Comparison of ENCODE assay signal across 9 cellular contexts in the genomic region with DNA sequence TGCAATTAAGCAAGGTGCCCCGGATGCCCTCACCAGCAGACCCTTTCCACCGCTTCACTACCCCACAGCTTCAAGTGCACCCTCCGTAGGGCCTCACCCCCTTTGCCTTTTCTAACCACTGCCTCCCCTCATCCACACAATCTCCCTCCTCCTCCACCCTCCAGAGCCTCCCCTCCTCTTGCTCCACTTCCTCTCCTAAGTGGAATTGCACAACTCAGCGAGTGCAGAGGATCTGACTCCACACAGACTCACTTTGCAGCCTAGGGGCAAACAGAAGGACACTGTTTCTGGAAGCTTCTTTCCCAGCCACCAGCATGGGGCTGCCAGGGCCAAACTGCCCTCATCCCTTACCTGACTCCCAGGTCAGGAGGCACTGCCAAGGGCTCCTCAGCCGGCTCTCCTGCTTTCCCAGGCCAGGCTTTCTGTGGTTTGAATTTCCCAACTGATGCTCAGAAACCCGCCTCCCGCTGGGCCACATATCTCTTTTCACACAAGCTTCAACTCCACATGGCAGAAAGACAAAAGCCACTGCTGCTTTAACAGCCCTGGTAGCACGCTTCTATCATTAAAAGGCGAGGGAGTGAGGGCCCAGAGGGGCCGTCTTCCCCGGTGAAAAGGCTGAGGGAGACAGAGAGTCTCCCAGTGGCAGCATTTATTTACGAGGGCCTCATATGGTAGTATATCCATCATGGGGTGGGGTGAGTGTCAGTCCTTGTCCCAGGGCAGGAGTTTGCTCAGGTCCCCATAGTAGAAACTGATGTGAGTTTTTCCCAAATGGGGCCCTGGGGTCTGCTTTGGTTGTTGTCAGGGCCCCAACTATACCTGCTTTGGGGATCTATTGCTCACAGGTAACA.
DNase-seq lines count a peak whose midpoint lies in the region; ATAC-seq and TF ChIP-seq lines count a peak whose summit lies in the region.
"Had no signal": no experiment of that assay in that cellular context is flagged by ENCODE, and none has a peak within 500 bp of the region (broad histone marks: within the 10 kb centered on the region; RNA-seq: fewer than 3 reads in every experiment).

No MANE protein-coding gene starts in this region.

- peaks cover 13% of the 10 kb centered on the region for H3K4me1 Mint-ChIP-seq in activated naive CD8-positive, alpha-beta T cell treated with anti-CD3 and anti-CD28 coated beads for 36 hours
- peaks cover 9% of the 10 kb centered on the region for H3K4me1 Mint-ChIP-seq in activated CD4-positive, alpha-beta memory T cell treated with anti-CD3 and anti-CD28 coated beads for 36 hours (ENCODE audit: low read depth)

- H3K36me3 Mint-ChIP-seq in activated naive CD8-positive, alpha-beta T cell treated with anti-CD3 and anti-CD28 coated beads for 36 hours, result no peaks in the 10 kb centered on the region
- no peaks in the 10 kb centered on the region for H3K36me3 Mint-ChIP-seq in activated CD4-positive, alpha-beta memory T cell treated with anti-CD3 and anti-CD28 coated beads for 36 hours

- peak; percentile 58 for ATAC-seq in left ventricle myocardium superior
- no peak for ATAC-seq in HG03457 (IDR thresholded peaks at IDR 0.05; ENCODE audit: unreplicated experiment)

- DNase-seq in UCSD-AML1 (lab: John Stamatoyannopoulos, UW; ENCODE audit: unreplicated experiment), result peak; percentile 41
- no peak for DNase-seq in left ventricle myocardium superior
- peak in 8 of 49 donors; percentile 9 to 42 (median 19) for DNase-seq in substantia nigra (lab: John Stamatoyannopoulos, UW)
- no peak for DNase-seq in activated naive CD8-positive, alpha-beta T cell treated with anti-CD3 and anti-CD28 coated beads for 36 hours
- no peak for DNase-seq in LoVo (ENCODE audit: low spot score)
- DNase-seq in activated CD4-positive, alpha-beta memory T cell treated with anti-CD3 and anti-CD28 coated beads for 36 hours, result no peak
- DNase-seq: activated naive CD4-positive, alpha-beta T cell had no signal

- no peak for TF ChIP-seq RAD21 in Ishikawa (IDR thresholded peaks at IDR 0.05; ENCODE audit: low read depth)

- CTCF ChIA-PET in activated CD4-positive, alpha-beta memory T cell treated with anti-CD3 and anti-CD28 coated beads for 36 hours (lab: Charles Lee), result no interaction called here

- no peaks in the 10 kb centered on the region for H3K9me3 Mint-ChIP-seq in activated naive CD8-positive, alpha-beta T cell treated with anti-CD3 and anti-CD28 coated beads for 36 hours
- no peaks in the 10 kb centered on the region for H3K9me3 Mint-ChIP-seq in activated CD4-positive, alpha-beta memory T cell treated with anti-CD3 and anti-CD28 coated beads for 36 hours

- intact Hi-C loops in left ventricle myocardium superior (cut with micrococcal nuclease), result no loop called here
- intact Hi-C loops in activated CD4-positive, alpha-beta memory T cell treated with anti-CD3 and anti-CD28 coated beads for 36 hours (cut with micrococcal nuclease), result no loop called here

- H3K27ac Mint-ChIP-seq in activated naive CD8-positive, alpha-beta T cell treated with anti-CD3 and anti-CD28 coated beads for 36 hours, result no peak overlapping the region
- H3K27ac Mint-ChIP-seq in activated CD4-positive, alpha-beta memory T cell treated with anti-CD3 and anti-CD28 coated beads for 36 hours, result no peak overlapping the region

- peak overlapping the region; percentile 39 for H3K27ac ChIP-seq in substantia nigra (ENCODE audit: low read depth, low read length, poor library complexity, severe bottlenecking)

- POLR2A ChIA-PET in activated CD4-positive, alpha-beta memory T cell treated with anti-CD3 and anti-CD28 coated beads for 36 hours (lab: Charles Lee), result no interaction called here

- TF ChIP-seq EP300 in Ishikawa (IDR thresholded peaks at IDR 0.05; ENCODE audit: borderline replicate concordance), result no peak

- H3K27me3 Mint-ChIP-seq in activated naive CD8-positive, alpha-beta T cell treated with anti-CD3 and anti-CD28 coated beads for 36 hours, result no peaks in the 10 kb centered on the region
- H3K27me3 Mint-ChIP-seq in activated CD4-positive, alpha-beta memory T cell treated with anti-CD3 and anti-CD28 coated beads for 36 hours, result no peaks in the 10 kb centered on the region

- H3K4me3 Mint-ChIP-seq in activated naive CD8-positive, alpha-beta T cell treated with anti-CD3 and anti-CD28 coated beads for 36 hours, result no peak overlapping the region
- no peak overlapping the region for H3K4me3 Mint-ChIP-seq in activated CD4-positive, alpha-beta memory T cell treated with anti-CD3 and anti-CD28 coated beads for 36 hours

TF ChIP-seq in Ishikawa, 13 proteins besides CTCF, POLR2A, EP300 and RAD21:
- TF ChIP-seq CEBPB (IDR thresholded peaks at IDR 0.05) (peak; percentile 81), TEAD4 (IDR thresholded peaks at IDR 0.05) (no peak)
